12 cellular contexts compared by ENCODE assay signal in genomic region chr15:62850791-62851291, GRCh38.
A peak's percentile ranks its signal among the peaks of the same experiment; 100 is the strongest.
DNase-seq lines count a peak whose midpoint lies in the region; ATAC-seq, FAIRE-seq and TF ChIP-seq lines count a peak whose summit lies in the region.
"Had no signal": no experiment of that assay in that cellular context is flagged by ENCODE, and none has a peak within 500 bp of the region (broad histone marks: within the 10 kb centered on the region; RNA-seq: fewer than 3 reads in every experiment).

No MANE protein-coding gene starts in this region.

- DNase-seq in HK-2 (ENCODE audit: unreplicated experiment) (peak; percentile 75), astrocyte (ENCODE audit: low read depth) (peak; percentile 95), iPS-NIHi11 (ENCODE audit: low spot score) (peak; percentile 42), upper lobe of right lung (no peak), NCI-H1092 (lab: John Stamatoyannopoulos, UW) (no peak)
- DNase-seq in activated naive CD4-positive, alpha-beta T cell treated with anti-CD3 and anti-CD28 coated beads, Interleukin-2, amount 50 U/mL, for 72 hours (ENCODE audit: low spot score in 2 of 2) = no peak
- DNase-seq: effector CD8-positive, alpha-beta T cell; NCI-H2081 treated with DMSO at 0.1 percent for 48 hours; stimulated activated CD4-positive, alpha-beta T cell treated with anti-CD3 and anti-CD28 coated beads, Interleukin-1b, Interleukin-23, amount 100 ng/mL, for 48 hours; testis had no signal

- peak overlapping the region; percentile 17 for H3K4me3 Mint-ChIP-seq in astrocyte (ENCODE audit: unreplicated experiment)
- H3K4me3 Mint-ChIP-seq: T-helper 1 cell treated with Interleukin-12 subunit alpha and Interleukin-12 subunit beta and Interleukin-4 antibody, amounts not matched to agents 30 μg/mL and 1 μg/mL, for 36 hours had no signal

- H3K9me3 Mint-ChIP-seq in astrocyte (ENCODE audit: unreplicated experiment) = no peaks in the 10 kb centered on the region
- H3K9me3 Mint-ChIP-seq in activated naive CD4-positive, alpha-beta T cell treated with anti-CD3 and anti-CD28 coated beads, Interleukin-2, amount 50 U/mL, for 72 hours = no peaks in the 10 kb centered on the region
- H3K9me3 Mint-ChIP-seq: T-helper 1 cell treated with Interleukin-12 subunit alpha and Interleukin-12 subunit beta and Interleukin-4 antibody, amounts not matched to agents 30 μg/mL and 1 μg/mL, for 36 hours had no signal

- H3K79me2 ChIP-seq in astrocyte (ENCODE audit: insufficient read depth, low read length) = no peaks in the 10 kb centered on the region

- TF ChIP-seq CTCF in astrocyte (IDR thresholded peaks at IDR 0.05; ENCODE audit: insufficient read depth, low read depth, low read length) (no peak), upper lobe of right lung (IDR thresholded peaks at IDR 0.05) (no peak)

- H3K4me1 ChIP-seq in astrocyte (ENCODE audit: insufficient read depth, low read length) = peaks cover 36% of the 10 kb centered on the region
- peaks cover 6% of the 10 kb centered on the region for H3K4me1 ChIP-seq in upper lobe of right lung
- H3K4me1 ChIP-seq: testis had no signal

- H3K27ac Mint-ChIP-seq in astrocyte (ENCODE audit: unreplicated experiment) = peak overlapping the region; percentile 100
- H3K27ac Mint-ChIP-seq in activated naive CD4-positive, alpha-beta T cell treated with anti-CD3 and anti-CD28 coated beads, Interleukin-2, amount 50 U/mL, for 72 hours = no peak overlapping the region
- H3K27ac Mint-ChIP-seq: T-helper 1 cell treated with Interleukin-12 subunit alpha and Interleukin-12 subunit beta and Interleukin-4 antibody, amounts not matched to agents 30 μg/mL and 1 μg/mL, for 36 hours had no signal

- H3K27ac ChIP-seq in astrocyte (ENCODE audit: low read depth, low read length) = peak overlapping the region; percentile 90
- no peak overlapping the region for H3K27ac ChIP-seq in upper lobe of right lung
- H3K27ac ChIP-seq: testis had no signal

- H2AFZ ChIP-seq in astrocyte (ENCODE audit: low read depth, low read length) = peak overlapping the region; percentile 45

- no peaks in the 10 kb centered on the region for H3K27me3 ChIP-seq in astrocyte (ENCODE audit: insufficient read depth, low read length)
- no peaks in the 10 kb centered on the region for H3K27me3 ChIP-seq in upper lobe of right lung
- H3K27me3 ChIP-seq: testis had no signal

- FAIRE-seq in astrocyte (lab: Jason Lieb, UNC) = peak; percentile 74

- H3K4me3 ChIP-seq in astrocyte (ENCODE audit: insufficient read depth, low read depth, low read length) = no peak overlapping the region
- no peak overlapping the region for H3K4me3 ChIP-seq in upper lobe of right lung
- H3K4me3 ChIP-seq: testis had no signal

- intact Hi-C loops in upper lobe of right lung (cut with DNase I) = no loop called here

- no peaks in the 10 kb centered on the region for H3K27me3 Mint-ChIP-seq in astrocyte (ENCODE audit: low read depth, unreplicated experiment)

- peak overlapping the region; percentile 70 for H3K9ac ChIP-seq in astrocyte (ENCODE audit: low read length)

- peaks cover 51% of the 10 kb centered on the region for H3K4me1 Mint-ChIP-seq in astrocyte (ENCODE audit: low read depth, unreplicated experiment)

- H3K36me3 Mint-ChIP-seq in astrocyte (ENCODE audit: low read depth, unreplicated experiment) = no peaks in the 10 kb centered on the region
- H3K36me3 Mint-ChIP-seq in activated naive CD4-positive, alpha-beta T cell treated with anti-CD3 and anti-CD28 coated beads, Interleukin-2, amount 50 U/mL, for 72 hours = no peaks in the 10 kb centered on the region

- H3K36me3 ChIP-seq in astrocyte (ENCODE audit: insufficient read depth, low read length) (no peaks in the 10 kb centered on the region), upper lobe of right lung (no peaks in the 10 kb centered on the region)

- ATAC-seq in upper lobe of right lung = peak; percentile 14
- no peak for ATAC-seq in HG03571 (IDR thresholded peaks at IDR 0.05; ENCODE audit: unreplicated experiment)
- ATAC-seq in activated naive CD4-positive, alpha-beta T cell treated with anti-CD3 and anti-CD28 coated beads, Interleukin-2, amount 50 U/mL, for 72 hours = no peak

- peak overlapping the region; percentile 75 for H3K4me2 ChIP-seq in astrocyte (ENCODE audit: low read length)

- H4K20me1 ChIP-seq in astrocyte (ENCODE audit: insufficient read depth, low read length) = no peaks in the 10 kb centered on the region

- H3K9me3 ChIP-seq in astrocyte (ENCODE audit: insufficient read depth, low read depth, low read length) = no peaks in the 10 kb centered on the region
- H3K9me3 ChIP-seq in upper lobe of right lung = no peaks in the 10 kb centered on the region
- H3K9me3 ChIP-seq: testis had no signal

Comparison
In these comparisons a context has a peak if more than half of its experiments do, and no peak if none do; other contexts are left out.
1. DNase-seq: peak in HK-2 (single experiment), astrocyte (single experiment) and iPS-NIHi11 (single experiment); none in upper lobe of right lung (single experiment), NCI-H1092 (single experiment) and activated naive CD4-positive, alpha-beta T cell treated with anti-CD3 and anti-CD28 coated beads, Interleukin-2, amount 50 U/mL, for 72 hours (0 of 2).